ENCODE assay signal across 24 cellular contexts in genomic region chr6:134925800-134926199, GRCh38. TPM values are rescaled to one million over a fixed set of nuclear protein-coding genes. Genes with fewer than 3 reads are reported as not detected.
DNase-seq lines count a peak whose midpoint lies in the region; ATAC-seq, FAIRE-seq and TF ChIP-seq lines count a peak whose summit lies in the region.
"Had no signal": no experiment of that assay in that cellular context is flagged by ENCODE, and none has a peak within 500 bp of the region (broad histone marks: within the 10 kb centered on the region; RNA-seq: fewer than 3 reads in every experiment).

No MANE protein-coding gene starts in this region.

- H3K4me3 ChIP-seq in SK-N-SH (ENCODE audit: low read depth in 2 of 2, low read length in 1 of 2) = no peak overlapping the region
- no peak overlapping the region for H3K4me3 ChIP-seq in RWPE2 (ENCODE audit: severe bottlenecking)
- H3K4me3 ChIP-seq in fibroblast of pulmonary artery (replicated peaks; ENCODE audit: low read depth, low read length) = no peak overlapping the region
- H3K4me3 ChIP-seq: esophagus squamous epithelium, heart left ventricle, lower lobe of right lung, right atrium auricular region, SJSA1, upper lobe of left lung had no signal

- H2AFZ ChIP-seq in SK-N-SH (ENCODE audit: low read depth) = no peak overlapping the region

- H3K36me3 ChIP-seq in SK-N-SH (replicated peaks in 1 of 2; ENCODE audit: control insufficient read depth in 1 of 2, insufficient read depth in 2 of 2, low read length in 1 of 2) = no peaks in the 10 kb centered on the region
- no peaks in the 10 kb centered on the region for H3K36me3 ChIP-seq in RWPE2 (ENCODE audit: low read depth)
- H3K36me3 ChIP-seq: esophagus squamous epithelium, heart left ventricle, lower lobe of right lung, right atrium auricular region, SJSA1, upper lobe of left lung had no signal

- no peak overlapping the region for H3K4me2 ChIP-seq in SK-N-SH

- H3K79me2 ChIP-seq in SK-N-SH (ENCODE audit: insufficient read depth) = no peaks in the 10 kb centered on the region

- no peak overlapping the region for H3K27ac ChIP-seq in SK-N-SH (ENCODE audit: low read depth in 2 of 2, low read length in 1 of 2)
- H3K27ac ChIP-seq in RWPE2 (ENCODE audit: poor library complexity, severe bottlenecking) = peak overlapping the region; percentile 78
- H3K27ac ChIP-seq: 22Rv1, esophagus squamous epithelium, heart left ventricle, lower lobe of right lung, right atrium auricular region, SJSA1, upper lobe of left lung had no signal

- no peak for TF ChIP-seq RAD21 in SK-N-SH (IDR thresholded peaks at IDR 0.05; ENCODE audit: low read length)

- no peak for DNase-seq in SK-N-SH
- no peak for DNase-seq in RWPE2 (ENCODE audit: low spot score)
- DNase-seq in fibroblast of pulmonary artery (ENCODE audit: low read depth) = peak; percentile 89
- DNase-seq in pulmonary artery endothelial cell (ENCODE audit: low read depth, low spot score) = peak; percentile 75
- no peak for DNase-seq in hippocampal formation (lab: John Stamatoyannopoulos, UW)
- no peak for DNase-seq in frontal cortex (ENCODE audit: low spot score in 2 of 2)
- no peak for DNase-seq in mucosa of gallbladder (ENCODE audit: low spot score)
- DNase-seq: activated CD4-positive, alpha-beta T cell treated with anti-CD3 and anti-CD28 coated beads for 4 hours; activated naive CD4-positive, alpha-beta T cell treated with anti-CD3 and anti-CD28 coated beads, Interleukin-2, amount 10 ng/mL, durations not matched to agents 7 days and 5 days; activated T-cell treated with anti-CD3 and anti-CD28 coated beads, Interleukin-2, amount 50 U/mL, for 72 hours; esophagus squamous epithelium; heart left ventricle; lower lobe of right lung; NCI-H1105; NCI-H2029 treated with DMSO at 0.1 percent for 48 hours; NCI-H446 treated with DMSO at 0.1 percent for 48 hours; T-helper 2 cell; upper lobe of left lung had no signal

- H3K9me2 ChIP-seq in SK-N-SH = no peaks in the 10 kb centered on the region

- no peaks in the 10 kb centered on the region for H4K20me1 ChIP-seq in SK-N-SH (ENCODE audit: insufficient read depth)

- H3K4me1 ChIP-seq in SK-N-SH (ENCODE audit: control insufficient read depth in 1 of 2, insufficient read depth in 2 of 2, low read depth in 1 of 2, low read length in 1 of 2) (no peaks in the 10 kb centered on the region), RWPE2 (ENCODE audit: insufficient read depth, poor library complexity, severe bottlenecking) (peaks cover 11% of the 10 kb centered on the region)
- H3K4me1 ChIP-seq: esophagus squamous epithelium, lower lobe of right lung, SJSA1, upper lobe of left lung had no signal

- no peak for TF ChIP-seq EP300 in SK-N-SH (IDR thresholded peaks at IDR 0.05; ENCODE audit: borderline replicate concordance in 1 of 2, low read depth in 1 of 2, low read length in 1 of 2)

- H3K9ac ChIP-seq in SK-N-SH = no peak overlapping the region

- POLR2A ChIA-PET in SK-N-SH (lab: Yijun Ruan, JAX) = no interaction called here

- TF ChIP-seq CTCF in SK-N-SH (IDR thresholded peaks at IDR 0.05) (no peak), RWPE2 (IDR thresholded peaks at IDR 0.05; ENCODE audit: poor library complexity, severe bottlenecking) (no peak), fibroblast of pulmonary artery (IDR thresholded peaks at IDR 0.05; ENCODE audit: low read length, missing control alignments) (no peak)

- H3K9me3 ChIP-seq in SK-N-SH (no peaks in the 10 kb centered on the region), RWPE2 (ENCODE audit: severe bottlenecking) (no peaks in the 10 kb centered on the region)
- H3K9me3 ChIP-seq: esophagus squamous epithelium, heart left ventricle, lower lobe of right lung, right atrium auricular region, SJSA1, upper lobe of left lung had no signal

- CTCF ChIA-PET in SK-N-SH (lab: Yijun Ruan, JAX) = interaction anchor here (0.6 to 0.7 kb wide), 2 partner anchors 16 to 802 kb away, joined by 3 read pairs; no protein-coding TSS in a partner anchor

- 83% methylated on average over 3 of the region's 3 CpGs for WGBS in SK-N-SH (ENCODE audit: low lambda C conversion rate)

- ATAC-seq in SK-N-SH treated with all-trans-retinoic acid at 6 μM for 48 hours (peak; percentile 26; the same call in 1 of the 3 replicates), RWPE2 (ENCODE audit: low read depth) (peak; percentile 98)
- ATAC-seq: activated T-cell treated with anti-CD3 and anti-CD28 coated beads, Interleukin-2, amount 50 U/mL, for 72 hours; heart left ventricle; lower lobe of right lung; Panc1 had no signal

- FAIRE-seq in frontal cortex (lab: Jason Lieb, UNC) = no peak
- FAIRE-seq: GM19239 had no signal

- H3K27me3 ChIP-seq in SK-N-SH (ENCODE audit: insufficient read depth) (no peaks in the 10 kb centered on the region), RWPE2 (ENCODE audit: insufficient read depth, poor library complexity, severe bottlenecking) (no peaks in the 10 kb centered on the region)
- H3K27me3 ChIP-seq: esophagus squamous epithelium, heart left ventricle, right atrium auricular region, SJSA1, upper lobe of left lung had no signal

- H3F3A ChIP-seq in SK-N-SH (replicated peaks; ENCODE audit: insufficient read depth) = no peaks in the 10 kb centered on the region

TF ChIP-seq in SK-N-SH treated with all-trans-retinoic acid at 6 μM for 48 hours, 23 proteins besides CTCF, POLR2A, EP300 and RAD21 (continues in another document):
- no peak for TF ChIP-seq ZNF565 (CRISPR knock-in tag; conservative IDR thresholded peaks at IDR 0.05; ENCODE audit: low read depth)
- no peak for TF ChIP-seq CSRNP3 (CRISPR knock-in tag; IDR thresholded peaks at IDR 0.05)
- no peak for TF ChIP-seq RARB (CRISPR knock-in tag; IDR thresholded peaks at IDR 0.05)
- no peak for TF ChIP-seq PPARA (CRISPR knock-in tag; IDR thresholded peaks at IDR 0.05; ENCODE audit: borderline replicate concordance)
- TF ChIP-seq ISL1 (CRISPR knock-in tag; IDR thresholded peaks at IDR 0.05) = no peak
- no peak for TF ChIP-seq ZFP3 (CRISPR knock-in tag; IDR thresholded peaks at IDR 0.05)
- no peak for TF ChIP-seq ZFP30 (CRISPR knock-in tag; IDR thresholded peaks at IDR 0.05)
- no peak for TF ChIP-seq BACH2 (CRISPR knock-in tag; IDR thresholded peaks at IDR 0.05; ENCODE audit: borderline replicate concordance)
- TF ChIP-seq ZC3H10 (CRISPR knock-in tag; IDR thresholded peaks at IDR 0.05) = no peak

TF ChIP-seq in SK-N-SH, 30 proteins besides CTCF, POLR2A, EP300 and RAD21 (continues in another document):
- no peak for TF ChIP-seq POLR2AphosphoS5 (IDR thresholded peaks at IDR 0.05; ENCODE audit: low read depth, low read length)
- no peak for TF ChIP-seq ELF1 (IDR thresholded peaks at IDR 0.05)
- no peak for TF ChIP-seq GATA2 (CRISPR knock-in tag; IDR thresholded peaks at IDR 0.05)
- no peak for TF ChIP-seq SMC3 (IDR thresholded peaks at IDR 0.05; ENCODE audit: low read depth, low read length)
- TF ChIP-seq PBX3 (IDR thresholded peaks at IDR 0.05) = no peak
- TF ChIP-seq IRF3 (IDR thresholded peaks at IDR 0.05; ENCODE audit: low read depth, low read length) = no peak
- TF ChIP-seq USF2 (IDR thresholded peaks at IDR 0.05; ENCODE audit: borderline replicate concordance, low read depth, low read length) = no peak
- TF ChIP-seq YY1 (IDR thresholded peaks at IDR 0.05; ENCODE audit: low read depth) = no peak
- no peak for TF ChIP-seq MAX (IDR thresholded peaks at IDR 0.05; ENCODE audit: low read depth)
- no peak for TF ChIP-seq JUND (IDR thresholded peaks at IDR 0.05)
- TF ChIP-seq RFX5 (IDR thresholded peaks at IDR 0.05; ENCODE audit: low read length) = no peak
- no peak for TF ChIP-seq NFIC (IDR thresholded peaks at IDR 0.05; ENCODE audit: borderline replicate concordance)
- no peak for TF ChIP-seq GABPA (IDR thresholded peaks at IDR 0.05; ENCODE audit: low read depth)
- no peak for TF ChIP-seq MEF2A (IDR thresholded peaks at IDR 0.05; ENCODE audit: borderline replicate concordance, low read depth)
- TF ChIP-seq SIN3A (IDR thresholded peaks at IDR 0.05; ENCODE audit: borderline replicate concordance, low read depth, low read length) = no peak
- no peak for TF ChIP-seq TAF1 (IDR thresholded peaks at IDR 0.05; ENCODE audit: borderline replicate concordance, low read depth, low read length)
- TF ChIP-seq FOSL2 (IDR thresholded peaks at IDR 0.05; ENCODE audit: borderline replicate concordance, low read depth) = no peak

RNA-seq across cellular contexts. Expression of gene ALDH8A1, which starts 24.1 kb away (rescaled TPM):
- polyA plus RNA-seq in SK-N-SH (2012; rRNA removed) = 0.25 and 0.26 TPM in 2 replicates
- 0.04 and 0.13 TPM in 2 replicates for polyA plus RNA-seq in SK-N-SH (2012; cell fraction: cytosol; rRNA removed)
- 1.4 and 3.1 TPM in 2 replicates for polyA plus RNA-seq in SK-N-SH (2012; cell fraction: nucleus; rRNA removed)
- total RNA-seq in pulmonary artery endothelial cell (0.46 and 1.1 TPM in 2 replicates), frontal cortex (3.3 TPM), mucosa of gallbladder (1.0 TPM)
- total RNA-seq: SJSA1 had no signal

Comparison
In these comparisons a context has a peak if more than half of its experiments do, and no peak if none do; other contexts are left out.
1. DNase-seq: peak in fibroblast of pulmonary artery (single experiment) and pulmonary artery endothelial cell (single experiment); none in SK-N-SH (single experiment), RWPE2 (single experiment), hippocampal formation (0 of 2), frontal cortex (0 of 2) and mucosa of gallbladder (single experiment).